ENCODE assay signal across 8 cellular contexts in the genomic region with DNA sequence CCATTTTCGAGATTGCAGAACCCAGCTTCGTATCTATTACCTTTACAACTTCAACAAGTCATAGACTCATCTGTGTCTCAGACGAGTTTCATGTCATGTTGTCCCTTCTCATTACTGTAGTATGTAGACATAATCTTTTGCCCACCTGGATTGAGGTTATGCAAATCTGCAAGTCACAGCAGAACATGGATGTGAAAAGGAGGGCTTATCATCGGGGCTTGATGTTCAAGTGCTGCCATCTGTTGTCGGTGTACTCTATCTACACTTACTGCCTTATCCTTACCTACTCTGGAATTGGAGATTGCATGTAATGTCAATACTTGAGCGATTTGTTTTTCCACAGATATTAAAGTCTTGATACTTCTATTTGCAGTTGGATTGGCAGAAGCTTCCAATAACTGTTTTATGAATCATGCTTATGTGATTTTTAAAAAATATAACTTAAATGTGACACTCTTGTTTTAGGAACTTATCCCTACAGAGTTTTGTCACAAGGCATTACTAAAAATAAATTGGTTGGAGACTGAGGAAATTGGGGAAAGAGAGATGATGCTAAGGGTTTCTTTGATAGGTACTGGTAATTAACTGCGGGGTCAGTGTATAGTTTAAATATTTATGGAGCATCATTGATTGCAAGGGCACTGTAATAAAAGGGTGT. TPM values are rescaled to one million over a fixed set of nuclear protein-coding genes. Genes with fewer than 3 reads are reported as not detected.
DNase-seq lines count a peak whose midpoint lies in the region; ATAC-seq and TF ChIP-seq lines count a peak whose summit lies in the region.

No MANE protein-coding gene starts in this region.

- no peaks in the 10 kb centered on the region for H3K36me3 Mint-ChIP-seq in CD4-positive, CD25-positive, alpha-beta regulatory T cell

- no peaks in the 10 kb centered on the region for H3K9me3 Mint-ChIP-seq in CD4-positive, CD25-positive, alpha-beta regulatory T cell

- no peaks in the 10 kb centered on the region for H3K9me3 ChIP-seq in CD4-positive, CD25-positive, alpha-beta regulatory T cell (ENCODE audit: control insufficient read depth in 2 of 2, low read length in 2 of 2)
- no peaks in the 10 kb centered on the region for H3K9me3 ChIP-seq in breast epithelium

- TF ChIP-seq POLR2A in breast epithelium (IDR thresholded peaks at IDR 0.05), result no peak

- H3K27ac Mint-ChIP-seq in CD4-positive, CD25-positive, alpha-beta regulatory T cell, result no peak overlapping the region

- peaks cover 5% of the 10 kb centered on the region for H3K27me3 ChIP-seq in CD4-positive, CD25-positive, alpha-beta regulatory T cell (ENCODE audit: control insufficient read depth, insufficient read depth, low read length)
- no peaks in the 10 kb centered on the region for H3K27me3 ChIP-seq in breast epithelium

- H3K4me3 Mint-ChIP-seq in CD4-positive, CD25-positive, alpha-beta regulatory T cell, result peak overlapping the region in 3 of 4 donors; percentile 52 to 63 (median 62)

- no peak overlapping the region for H3K27ac ChIP-seq in CD4-positive, CD25-positive, alpha-beta regulatory T cell (ENCODE audit: insufficient read depth, low read length, poor library complexity, severe bottlenecking)
- no peak overlapping the region for H3K27ac ChIP-seq in breast epithelium

- DNase-seq in CD4-positive, CD25-positive, alpha-beta regulatory T cell, result peak; percentile 32 to 79 (median 60)
- DNase-seq in NCI-H1092 treated with DMSO at 0.1 percent for 48 hours (lab: John Stamatoyannopoulos, UW), result peak; percentile 60
- peak; percentile 66 for DNase-seq in SKM-1 (lab: John Stamatoyannopoulos, UW; ENCODE audit: unreplicated experiment)
- DNase-seq in breast epithelium (ENCODE audit: low spot score in 2 of 2), result no peak
- DNase-seq in left lobe of liver (ENCODE audit: low spot score), result no peak
- DNase-seq in superior temporal gyrus (ENCODE audit: extremely low spot score), result peak; percentile 85

- peaks cover 23% of the 10 kb centered on the region for H3K4me1 ChIP-seq in CD4-positive, CD25-positive, alpha-beta regulatory T cell (ENCODE audit: control insufficient read depth, insufficient read depth, low read length, poor library complexity, severe bottlenecking)
- peaks cover 0 to 10% of the 10 kb centered on the region in 2 donors for H3K4me1 ChIP-seq in breast epithelium

- TF ChIP-seq CTCF in breast epithelium (IDR thresholded peaks at IDR 0.05), result peak in 2 of 3 donors; percentile 35 to 58

- H3K4me3 ChIP-seq in CD4-positive, CD25-positive, alpha-beta regulatory T cell (ENCODE audit: low read depth, low read length), result no peak overlapping the region
- H3K4me3 ChIP-seq in breast epithelium, result no peak overlapping the region

- peak; percentile 19 to 22 for ATAC-seq in CD4-positive, CD25-positive, alpha-beta regulatory T cell (ENCODE audit: low read depth in 2 of 2)
- ATAC-seq in GM18519 (IDR thresholded peaks at IDR 0.05; ENCODE audit: low FRiP score, unreplicated experiment), result peak; percentile 52
- peak; percentile 42 for ATAC-seq in HG02884 (IDR thresholded peaks at IDR 0.05; ENCODE audit: unreplicated experiment)
- ATAC-seq in left lobe of liver, result peak; percentile 56

- H3K36me3 ChIP-seq in CD4-positive, CD25-positive, alpha-beta regulatory T cell (ENCODE audit: control insufficient read depth, insufficient read depth, low read length), result no peaks in the 10 kb centered on the region
- no peaks in the 10 kb centered on the region for H3K36me3 ChIP-seq in breast epithelium

- intact Hi-C loops in breast epithelium (cut with DNase I; ENCODE audit: low total_unique reads), result no loop called here

- H3K4me1 Mint-ChIP-seq in CD4-positive, CD25-positive, alpha-beta regulatory T cell, result peaks cover 6 to 28% (median 18%) of the 10 kb centered on the region in 4 donors

- H3K27me3 Mint-ChIP-seq in CD4-positive, CD25-positive, alpha-beta regulatory T cell, result peaks cover 20% of the 10 kb centered on the region

RNA-seq across cellular contexts. Expression of a gene that starts 3.0 kb away (rescaled TPM):
- total RNA-seq in CD4-positive, CD25-positive, alpha-beta regulatory T cell, result 20.2 TPM
- 10 to 100 TPM; 13.0 to 15.4 (median 13.9) TPM for polyA plus RNA-seq in CD4-positive, CD25-positive, alpha-beta regulatory T cell
- 10 to 100 TPM; 25.6 to 36.6 (median 29.5) TPM for total RNA-seq in breast epithelium
- total RNA-seq in left lobe of liver, result 8.4 TPM

Comparison
In these comparisons a context has a peak if more than half of its experiments do, and no peak if none do; other contexts are left out.
1. DNase-seq: peak in CD4-positive, CD25-positive, alpha-beta regulatory T cell (3 of 3), NCI-H1092 treated with DMSO at 0.1 percent for 48 hours (single experiment), SKM-1 (single experiment) and superior temporal gyrus (single experiment); none in breast epithelium (0 of 2) and left lobe of liver (single experiment).
2. Peak in every context shown above with its lines, with median percentiles within 50 percentile points of each other: ATAC-seq.